ENCODE assay signal across 19 cellular contexts in the genomic region with DNA sequence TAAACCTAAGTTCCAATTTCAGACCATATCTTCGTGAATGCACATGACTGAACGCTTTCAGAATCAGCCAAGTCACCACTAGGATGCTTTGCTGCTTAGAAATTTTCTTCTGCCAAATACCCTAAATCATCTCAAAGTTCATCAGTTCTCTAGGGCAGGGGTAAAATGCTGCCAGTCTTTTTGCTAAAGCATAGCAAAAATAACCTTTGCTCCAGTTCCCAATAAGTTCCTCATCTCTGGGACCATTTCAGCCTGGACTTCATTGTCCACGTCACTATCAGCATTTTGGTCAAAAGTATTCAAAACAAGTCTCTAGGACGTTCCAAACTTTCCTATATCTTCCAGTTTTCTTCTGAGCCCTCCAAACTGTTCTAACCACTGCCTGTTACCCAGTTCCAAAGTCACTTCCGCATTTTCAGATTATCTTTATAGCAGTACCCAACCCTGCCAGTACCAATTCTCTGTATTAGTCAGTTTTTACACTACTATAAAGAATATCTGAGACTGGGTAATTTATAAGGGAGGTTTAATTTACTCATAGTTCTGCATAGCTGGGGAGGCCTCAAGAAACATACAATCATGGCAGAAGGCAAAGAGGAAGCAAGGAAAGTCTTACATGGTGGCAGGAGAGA.
DNase-seq lines count a peak whose midpoint lies in the region; ATAC-seq, FAIRE-seq and TF ChIP-seq lines count a peak whose summit lies in the region.
"Had no signal": no experiment of that assay in that cellular context is flagged by ENCODE, and none has a peak within 500 bp of the region (broad histone marks: within the 10 kb centered on the region; RNA-seq: fewer than 3 reads in every experiment).

No MANE protein-coding gene starts in this region.

- no peaks in the 10 kb centered on the region for H3K9me3 ChIP-seq in CD4-positive, alpha-beta T cell (ENCODE audit: control insufficient read depth, low read length)
- H3K9me3 ChIP-seq in T-helper 17 cell (ENCODE audit: control insufficient read depth, low read length, poor library complexity, severe bottlenecking), result no peaks in the 10 kb centered on the region
- H3K9me3 ChIP-seq: BE2C had no signal

- H3K36me3 Mint-ChIP-seq in CD4-positive, alpha-beta T cell (ENCODE audit: low read depth), result peaks cover 48% of the 10 kb centered on the region
- H3K36me3 Mint-ChIP-seq in T-helper 17 cell (ENCODE audit: low read depth) (no peaks in the 10 kb centered on the region), natural killer cell (no peaks in the 10 kb centered on the region)

- no peak for TF ChIP-seq CTCF in CD4-positive, alpha-beta T cell (IDR thresholded peaks at IDR 0.05)
- no peak for TF ChIP-seq CTCF in natural killer cell (IDR thresholded peaks at IDR 0.05)

- peaks cover 55% of the 10 kb centered on the region for H3K4me1 Mint-ChIP-seq in CD4-positive, alpha-beta T cell (ENCODE audit: low read depth)
- peaks cover 24% of the 10 kb centered on the region for H3K4me1 Mint-ChIP-seq in T-helper 17 cell
- H3K4me1 Mint-ChIP-seq in natural killer cell, result peaks cover 51 to 62% of the 10 kb centered on the region in 2 donors

- DNase-seq in CD4-positive, alpha-beta T cell, result no peak
- DNase-seq in GM12891 (ENCODE audit: insufficient read length, low spot score) (no peak), T-helper 17 cell (no peak), natural killer cell (no peak), KBM-7 (no peak)
- DNase-seq: BE2C; CD4-positive, alpha-beta memory T cell; DMS79; GM23248; HCEC 1CT; KG1; NCI-H1092; NCI-H524; Right ventricle myocardium superior had no signal

- no peak for TF ChIP-seq POLR2A in GM12891 (IDR thresholded peaks at IDR 0.05; ENCODE audit: low read depth, low read length)

- CTCF ChIA-PET in CD4-positive, alpha-beta T cell (lab: Charles Lee), result no interaction called here

- no peak overlapping the region for H3K27ac ChIP-seq in CD4-positive, alpha-beta T cell (ENCODE audit: low read depth, low read length)
- H3K27ac ChIP-seq: SK-N-MC had no signal

- intact Hi-C loops in CD4-positive, alpha-beta T cell (cut with DNase I, micrococcal nuclease), result no loop called here
- intact Hi-C loops in natural killer cell (cut with micrococcal nuclease), result no loop called here

- no peak for ATAC-seq in CD4-positive, alpha-beta T cell (ENCODE audit: poor library complexity)
- ATAC-seq in T-helper 17 cell (no peak), natural killer cell (no peak), HG03354 (IDR thresholded peaks at IDR 0.05; ENCODE audit: poor library complexity, severe bottlenecking, unreplicated experiment) (no peak), GM19452 (IDR thresholded peaks at IDR 0.05; ENCODE audit: unreplicated experiment) (no peak)

- POLR2A ChIA-PET in CD4-positive, alpha-beta T cell (lab: Charles Lee), result no interaction called here

- peak; percentile 23 for FAIRE-seq in GM12891 (lab: Jason Lieb, UNC)
- FAIRE-seq: D721Med, RCC 7860 had no signal

- H3K9me3 Mint-ChIP-seq in CD4-positive, alpha-beta T cell, result peaks cover 8% of the 10 kb centered on the region
- no peaks in the 10 kb centered on the region for H3K9me3 Mint-ChIP-seq in natural killer cell

- H3K4me3 Mint-ChIP-seq in CD4-positive, alpha-beta T cell, result no peak overlapping the region
- H3K4me3 Mint-ChIP-seq in T-helper 17 cell (no peak overlapping the region), natural killer cell (peak overlapping the region; percentile 56)
- H3K4me3 Mint-ChIP-seq: CD4-positive, alpha-beta memory T cell had no signal

- H3K27me3 Mint-ChIP-seq in CD4-positive, alpha-beta T cell, result no peaks in the 10 kb centered on the region
- H3K27me3 Mint-ChIP-seq in T-helper 17 cell (no peaks in the 10 kb centered on the region), natural killer cell (ENCODE audit: low read depth in 2 of 2) (no peaks in the 10 kb centered on the region)
- H3K27me3 Mint-ChIP-seq: CD4-positive, alpha-beta memory T cell had no signal

- in situ Hi-C loops in KBM-7 (cut with MboI; ENCODE audit: low pct_unique_long_range_greater_than_20kb, low sequenced_read_pairs), result no loop called here

- peak overlapping the region; percentile 30 for H3K27ac Mint-ChIP-seq in CD4-positive, alpha-beta T cell
- peak overlapping the region; percentile 1 for H3K27ac Mint-ChIP-seq in T-helper 17 cell
- H3K27ac Mint-ChIP-seq in natural killer cell, result peak overlapping the region; percentile 39 to 62

- no peaks in the 10 kb centered on the region for H3K27me3 ChIP-seq in CD4-positive, alpha-beta T cell (ENCODE audit: control insufficient read depth, insufficient read depth, low read length)
- H3K27me3 ChIP-seq: BE2C had no signal

TF ChIP-seq in GM12891, 5 proteins besides CTCF, POLR2A, EP300 and RAD21:
- no peak for TF ChIP-seq SPI1 (IDR thresholded peaks at IDR 0.05; ENCODE audit: low read depth, low read length)
- TF ChIP-seq POLR2AphosphoS5 (IDR thresholded peaks at IDR 0.05; ENCODE audit: low read depth, low read length), result no peak
- TF ChIP-seq POU2F2 (IDR thresholded peaks at IDR 0.05; ENCODE audit: low read depth, low read length), result no peak
- TF ChIP-seq TAF1 (IDR thresholded peaks at IDR 0.05; ENCODE audit: low read depth, low read length), result no peak
